In the genomic region with DNA sequence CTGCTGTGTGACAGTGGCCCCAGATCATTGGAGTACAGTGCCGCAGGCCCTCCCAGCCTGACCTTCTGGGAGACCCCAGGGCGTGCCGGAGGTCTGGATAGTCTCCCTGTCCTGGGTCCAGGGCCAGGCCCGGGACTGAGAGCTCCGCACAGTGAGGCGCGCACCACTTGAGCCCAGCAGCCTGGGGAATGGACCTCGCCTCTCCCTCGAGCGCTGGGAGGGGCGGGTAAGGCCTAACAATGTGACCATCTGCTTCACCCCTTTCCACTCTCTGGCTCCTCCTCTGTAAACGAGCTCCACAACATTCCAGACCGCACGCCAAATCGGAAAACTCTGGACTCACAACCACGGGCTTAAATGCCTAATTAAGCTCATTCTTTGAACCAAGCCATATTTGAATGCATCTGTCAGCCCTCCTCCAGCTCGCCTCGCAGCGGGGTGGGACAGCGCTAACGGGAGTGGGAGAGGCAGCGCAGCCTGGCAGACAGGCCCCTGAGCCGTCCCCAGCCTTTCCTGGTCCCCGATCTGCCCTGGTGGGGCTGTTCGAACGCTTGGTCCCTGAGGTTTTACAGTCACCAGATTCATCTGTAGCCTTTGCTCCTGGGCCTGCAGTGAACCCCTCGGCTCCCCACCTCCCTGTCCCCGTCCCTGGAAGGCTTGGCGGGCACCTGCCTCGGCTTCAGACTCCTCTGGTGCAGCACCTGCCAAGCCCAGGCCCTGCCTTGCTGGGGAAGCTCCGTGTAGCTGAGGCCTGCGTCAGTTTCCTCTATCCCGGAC, we compare ENCODE assay signal across 10 cellular contexts.
DNase-seq lines count a peak whose midpoint lies in the region; ATAC-seq and TF ChIP-seq lines count a peak whose summit lies in the region.
"Had no signal": no experiment of that assay in that cellular context is flagged by ENCODE, and none has a peak within 500 bp of the region (broad histone marks: within the 10 kb centered on the region; RNA-seq: fewer than 3 reads in every experiment).

No MANE protein-coding gene starts in this region.

- H3K4me3 Mint-ChIP-seq in mesothelial cell of epicardium (peak overlapping the region; percentile 47), endothelial cell (ENCODE audit: unreplicated experiment) (no peak overlapping the region), HFFc6 (no peak overlapping the region)

- H3K4me1 Mint-ChIP-seq in mesothelial cell of epicardium: peaks cover 50% of the 10 kb centered on the region
- no peaks in the 10 kb centered on the region for H3K4me1 Mint-ChIP-seq in endothelial cell (ENCODE audit: unreplicated experiment)
- H3K4me1 Mint-ChIP-seq in HFFc6 (ENCODE audit: low read depth): no peaks in the 10 kb centered on the region

- DNase-seq in COLO668 (lab: John Stamatoyannopoulos, UW; ENCODE audit: unreplicated experiment) (peak; percentile 47), NCI-H146 (lab: John Stamatoyannopoulos, UW) (peak; percentile 62), astrocyte of the hippocampus (ENCODE audit: low read depth, low spot score) (peak; percentile 20), mesothelial cell of epicardium (ENCODE audit: low spot score in 2 of 2, unreplicated experiment in 2 of 2) (peak; percentile 37 to 72), endothelial cell (ENCODE audit: low spot score) (no peak), HFFc6 (no peak)
- DNase-seq in activated CD4-positive, alpha-beta T cell treated with anti-CD3 and anti-CD28 coated beads for 48 hours: no peak
- DNase-seq: OCI-M1, thyroid gland had no signal

- no peaks in the 10 kb centered on the region for H3K9me3 Mint-ChIP-seq in mesothelial cell of epicardium
- H3K9me3 Mint-ChIP-seq in endothelial cell (ENCODE audit: unreplicated experiment): no peaks in the 10 kb centered on the region
- H3K9me3 Mint-ChIP-seq in HFFc6: peaks cover 45% of the 10 kb centered on the region

- H3K27me3 Mint-ChIP-seq in mesothelial cell of epicardium (ENCODE audit: low read depth): peaks cover 12% of the 10 kb centered on the region
- H3K27me3 Mint-ChIP-seq in endothelial cell (ENCODE audit: unreplicated experiment): peaks cover 28% of the 10 kb centered on the region
- H3K27me3 Mint-ChIP-seq in HFFc6 (ENCODE audit: insufficient read depth): no peaks in the 10 kb centered on the region; the same call in 1 of the 2 replicates

- TF ChIP-seq CTCF in mesothelial cell of epicardium (IDR thresholded peaks at IDR 0.05; ENCODE audit: unreplicated experiment): peak; percentile 5
- no peak for TF ChIP-seq CTCF in endothelial cell (IDR thresholded peaks at IDR 0.05; ENCODE audit: unreplicated experiment)
- no peak for TF ChIP-seq CTCF in HFFc6 (IDR thresholded peaks at IDR 0.05)

- H3K36me3 Mint-ChIP-seq in mesothelial cell of epicardium (no peaks in the 10 kb centered on the region), endothelial cell (ENCODE audit: low read depth, unreplicated experiment) (no peaks in the 10 kb centered on the region), HFFc6 (ENCODE audit: low read depth) (no peaks in the 10 kb centered on the region)

- ATAC-seq in GM19328 (IDR thresholded peaks at IDR 0.05; ENCODE audit: unreplicated experiment): no peak

- H3K27ac Mint-ChIP-seq in mesothelial cell of epicardium (peak overlapping the region; percentile 69), endothelial cell (ENCODE audit: unreplicated experiment) (no peak overlapping the region), HFFc6 (no peak overlapping the region)

Comparison
In these comparisons a context has a peak if more than half of its experiments do, and no peak if none do; other contexts are left out.
1. DNase-seq: peak in COLO668 (single experiment), NCI-H146 (single experiment), astrocyte of the hippocampus (single experiment) and mesothelial cell of epicardium (2 of 2); none in endothelial cell (single experiment), HFFc6 (single experiment) and activated CD4-positive, alpha-beta T cell treated with anti-CD3 and anti-CD28 coated beads for 48 hours (single experiment).